In genomic region chr2:233867993-233868532, GRCh38 we compare ENCODE assay signal across 8 cellular contexts.
DNase-seq lines count a peak whose midpoint lies in the region; ATAC-seq, FAIRE-seq and TF ChIP-seq lines count a peak whose summit lies in the region.

TSS of gene MSL3B (minus strand) at chr2:233868386.

- 1% methylated on average over 50 of the region's 50 CpGs for WGBS in A549 (ENCODE audit: missing lambda C conversion rate)
- WGBS in lower leg skin, 2 donors, result 10% methylated on average over 50 of the region's 50 CpGs

- H3K9me3 Mint-ChIP-seq in WTC11, result peaks cover 13% of the 10 kb centered on the region
- no peaks in the 10 kb centered on the region for H3K9me3 Mint-ChIP-seq in central memory CD8-positive, alpha-beta T cell

- intact Hi-C loops in lower leg skin (cut with DNase I; ENCODE audit: low total_unique reads), result no loop called here

- H3K9me3 ChIP-seq in A549, result peaks cover 33% of the 10 kb centered on the region; the same call in 2 of the 3 replicates
- H3K9me3 ChIP-seq in KOPT-K1 (ENCODE audit: insufficient read depth, low read length, poor library complexity, severe bottlenecking), result peaks cover 33% of the 10 kb centered on the region

- H3K4me2 ChIP-seq in A549, result peak within 1 kb of the TSS; percentile 79

- TF ChIP-seq CTCF in A549 (IDR thresholded peaks at IDR 0.05), result no peak
- TF ChIP-seq CTCF in WTC11 (IDR thresholded peaks at IDR 0.05), result no peak
- no peak for TF ChIP-seq CTCF in lower leg skin (IDR thresholded peaks at IDR 0.05)

- peaks cover 14% of the 10 kb centered on the region for H3K4me1 Mint-ChIP-seq in WTC11
- peaks cover 12% of the 10 kb centered on the region for H3K4me1 Mint-ChIP-seq in central memory CD8-positive, alpha-beta T cell

- no peak for TF ChIP-seq RAD21 in A549 (conservative IDR thresholded peaks at IDR 0.05 in 1 of 2, IDR thresholded peaks at IDR 0.05 in 1 of 2)

- H3K4me3 ChIP-seq in A549 (peak within 1 kb of the TSS; percentile 68), lower leg skin (ENCODE audit: low read depth, poor library complexity, severe bottlenecking) (peak within 1 kb of the TSS; percentile 17)

- peak within 1 kb of the TSS; percentile 82 for H3K4me3 Mint-ChIP-seq in WTC11
- H3K4me3 Mint-ChIP-seq in central memory CD8-positive, alpha-beta T cell, result peak within 1 kb of the TSS; percentile 84

- POLR2A ChIA-PET in A549 (lab: Yijun Ruan, JAX), result interaction anchor here (0.8 to 1.0 kb wide), 2 partner anchors 10 to 13 kb away, joined by 3 to 5 read pairs; no protein-coding TSS in a partner anchor
- POLR2A ChIA-PET in WTC11 (lab: Charles Lee), result no interaction called here

- peaks cover 22% of the 10 kb centered on the region for H3K36me3 Mint-ChIP-seq in WTC11
- peaks cover 6% of the 10 kb centered on the region for H3K36me3 Mint-ChIP-seq in central memory CD8-positive, alpha-beta T cell (ENCODE audit: insufficient read depth)

- CTCF ChIA-PET in A549 (lab: Yijun Ruan, JAX), result interaction anchor here (0.5 to 3.5 kb wide), 6 partner anchors 11 to 147 kb away, joined by 3 to 31 read pairs (median 3); no protein-coding TSS in a partner anchor
- CTCF ChIA-PET in WTC11 (lab: Charles Lee), result interaction anchor here (0.9 to 2.3 kb wide), 3 partner anchors 11 to 60 kb away, joined by 3 to 7 read pairs (median 3); no protein-coding TSS in a partner anchor

- ATAC-seq in A549 (peak; percentile 81 to 90), GM19035 (IDR thresholded peaks at IDR 0.05; ENCODE audit: unreplicated experiment) (peak; percentile 84), WTC11 (peak; percentile 75), GM19452 (IDR thresholded peaks at IDR 0.05; ENCODE audit: unreplicated experiment) (no peak)
- peak; percentile 58 for ATAC-seq in central memory CD8-positive, alpha-beta T cell (replicated peaks; ENCODE audit: extremely low read depth, poor library complexity, severe bottlenecking)

- DNase-seq in A549 (ENCODE audit: low read depth in 1 of 2, low spot score in 1 of 2) (peak; percentile 64 to 82), WTC11 (ENCODE audit: low spot score) (peak; percentile 31), lower leg skin (ENCODE audit: low spot score in 2 of 2) (no peak)
- peak in 1 of 2 donors; percentile 34 for DNase-seq in central memory CD8-positive, alpha-beta T cell (ENCODE audit: low spot score in 2 of 2)
- peak; percentile 31 for DNase-seq in stimulated activated CD8-positive, alpha-beta memory T cell treated with anti-CD3 and anti-CD28 coated beads, Interleukin-15, amount 100 ng/mL, for 24 hours (ENCODE audit: low read depth)

- peaks cover 38% of the 10 kb centered on the region for H3K27me3 Mint-ChIP-seq in WTC11 (ENCODE audit: low read depth)
- peaks cover 42% of the 10 kb centered on the region for H3K27me3 Mint-ChIP-seq in central memory CD8-positive, alpha-beta T cell

- TF ChIP-seq EP300 in A549 (IDR thresholded peaks at IDR 0.05), result no peak

- peaks cover 16% of the 10 kb centered on the region for H3K36me3 ChIP-seq in KOPT-K1 (ENCODE audit: insufficient read depth, low read length)

- H3K4me1 ChIP-seq in A549, result no peaks in the 10 kb centered on the region

- peak within 1 kb of the TSS; percentile 87 for H3K27ac Mint-ChIP-seq in WTC11
- H3K27ac Mint-ChIP-seq in central memory CD8-positive, alpha-beta T cell (ENCODE audit: low read depth), result peak within 1 kb of the TSS; percentile 90

- no peak for FAIRE-seq in A549 (lab: Jason Lieb, UNC)

- H3K27ac ChIP-seq in A549, result peak within 1 kb of the TSS; percentile 92 to 93
- H3K27ac ChIP-seq in KOPT-K1 (ENCODE audit: low read depth, low read length, poor library complexity, severe bottlenecking), result peak within 1 kb of the TSS; percentile 75

- TF ChIP-seq POLR2A in A549 (IDR thresholded peaks at IDR 0.05; ENCODE audit: low read length), result peak; percentile 72
- TF ChIP-seq POLR2A in lower leg skin (IDR thresholded peaks at IDR 0.05), result no peak

TF ChIP-seq in A549, 52 proteins besides CTCF, POLR2A, EP300 and RAD21 (continues in another document):
- TF ChIP-seq SREBF2 (IDR thresholded peaks at IDR 0.05) (no peak), PHF8 (IDR thresholded peaks at IDR 0.05; ENCODE audit: borderline replicate concordance, low read depth) (peak; percentile 93; the same call in 1 of the 2 replicates), HMGXB4 (CRISPR knock-in tag; IDR thresholded peaks at IDR 0.05; ENCODE audit: borderline replicate concordance) (0 out of 2 replicates have a peak, but pooled peaks have one; percentile 31), POLR2AphosphoS2 (conservative IDR thresholded peaks at IDR 0.05; ENCODE audit: low read length) (no peak), USF2 (IDR thresholded peaks at IDR 0.05) (peak; percentile 61; the same call in 1 of the 2 replicates), RFX5 (IDR thresholded peaks at IDR 0.05) (no peak), HOXB5 (CRISPR knock-in tag; IDR thresholded peaks at IDR 0.05) (no peak), TP53 (CRISPR knock-in tag; IDR thresholded peaks at IDR 0.05) (0 out of 2 replicates have a peak, but pooled peaks have one; percentile 32), JUN (IDR thresholded peaks at IDR 0.05) (peak; percentile 68 to 73; a peak in 4 of 5 replicates), MAX (IDR thresholded peaks at IDR 0.05) (peak; percentile 95), CBX2 (IDR thresholded peaks at IDR 0.05; ENCODE audit: borderline replicate concordance, low read depth) (no peak), KDM5A (IDR thresholded peaks at IDR 0.05) (0 out of 2 replicates have a peak, but pooled peaks have one; percentile 35)

TF ChIP-seq in WTC11, 78 proteins besides CTCF, POLR2A, EP300 and RAD21 (continues in another document):
- no peak for TF ChIP-seq E2F4 (CRISPR knock-in tag; IDR thresholded peaks at IDR 0.05; ENCODE audit: borderline replicate concordance, low read depth)
- TF ChIP-seq NFYB (CRISPR knock-in tag; conservative IDR thresholded peaks at IDR 0.05; ENCODE audit: low read depth), result no peak
- TF ChIP-seq HMGXB4 (CRISPR knock-in tag; IDR thresholded peaks at IDR 0.05), result no peak
- peak; percentile 50; the same call in 1 of the 2 replicates for TF ChIP-seq FOXK1 (CRISPR knock-in tag; IDR thresholded peaks at IDR 0.05)
- no peak for TF ChIP-seq GRHL2 (CRISPR knock-in tag; IDR thresholded peaks at IDR 0.05; ENCODE audit: insufficient replicate concordance, severe bottlenecking)
- TF ChIP-seq RELA (CRISPR knock-in tag; IDR thresholded peaks at IDR 0.05; ENCODE audit: borderline replicate concordance), result no peak
- peak; percentile 40; the same call in 1 of the 2 replicates for TF ChIP-seq TEAD1 (CRISPR knock-in tag; IDR thresholded peaks at IDR 0.05)
- no peak for TF ChIP-seq ATF6 (CRISPR knock-in tag; IDR thresholded peaks at IDR 0.05)

Comparison
In these comparisons a context has a peak if more than half of its experiments do, and no peak if none do; other contexts are left out.
1. DNase-seq: peak in A549 (2 of 2), WTC11 (single experiment) and stimulated activated CD8-positive, alpha-beta memory T cell treated with anti-CD3 and anti-CD28 coated beads, Interleukin-15, amount 100 ng/mL, for 24 hours (single experiment); none in lower leg skin (0 of 2).
2. Of the 8 proteins assayed by ChIP-seq in both WTC11 and A549: peak only in WTC11: ESRRA; only in A549: HMGXB4 and TP53; in both: JUN, MAX and USF2; in neither: 2.